Comparison of ENCODE assay signal across 30 cellular contexts in the genomic region with DNA sequence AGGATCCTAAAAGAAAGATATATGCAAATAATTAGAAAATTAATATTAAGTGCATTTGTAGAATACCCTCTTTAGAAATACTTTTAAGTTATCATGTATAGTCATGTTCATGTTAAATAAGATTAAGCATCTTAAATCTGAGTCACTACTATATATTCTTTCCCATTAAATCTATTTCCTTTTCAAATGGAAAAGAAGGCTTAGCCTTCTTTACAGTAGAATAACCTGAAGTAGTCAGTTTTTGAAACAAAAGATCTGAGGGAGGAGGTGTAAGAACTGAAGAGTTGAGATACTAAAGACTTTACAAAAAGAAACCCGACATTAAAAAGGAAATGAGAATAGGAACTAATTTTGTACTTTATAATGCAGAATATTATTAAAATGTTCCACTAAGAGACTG. TPM values are rescaled to one million over a fixed set of nuclear protein-coding genes. Genes with fewer than 3 reads are reported as not detected.
"Had no signal": no experiment of that assay in that cellular context is flagged by ENCODE, and none has a peak within 500 bp of the region (broad histone marks: within the 10 kb centered on the region; RNA-seq: fewer than 3 reads in every experiment).

No MANE protein-coding gene starts in this region.

- H3K27me3 Mint-ChIP-seq: dendritic cell treated with granulocyte-macrophage colony-stimulating factor and Interleukin-4, amounts not matched to agents 40 ng/mL and 50 ng/mL, for 4 days; effector memory CD8-positive, alpha-beta T cell had no signal

- H3K27ac Mint-ChIP-seq: dendritic cell treated with granulocyte-macrophage colony-stimulating factor and Interleukin-4, amounts not matched to agents 40 ng/mL and 50 ng/mL, for 4 days; effector memory CD8-positive, alpha-beta T cell; endodermal cell had no signal

- H3K27ac ChIP-seq: colonic mucosa, coronary artery, dorsolateral prefrontal cortex, epithelial cell of prostate, esophagus muscularis mucosa, foreskin keratinocyte, gastrocnemius medialis, gastroesophageal sphincter, heart left ventricle, heart right ventricle, hepatocyte had no signal

- H3K4me1 Mint-ChIP-seq: endodermal cell had no signal

- H3K79me2 ChIP-seq: hepatocyte had no signal

- H3K4me3 Mint-ChIP-seq: dendritic cell treated with granulocyte-macrophage colony-stimulating factor and Interleukin-4, amounts not matched to agents 40 ng/mL and 50 ng/mL, for 4 days; effector memory CD8-positive, alpha-beta T cell; endodermal cell had no signal

- H3K9me3 ChIP-seq: colonic mucosa had no signal

- H2AFZ ChIP-seq: hepatocyte had no signal

- H3K27me3 ChIP-seq: colonic mucosa, dorsolateral prefrontal cortex, esophagus muscularis mucosa, esophagus squamous epithelium, foreskin keratinocyte, gastrocnemius medialis, gastroesophageal sphincter, heart left ventricle, heart right ventricle, hepatocyte had no signal

- H3K36me3 ChIP-seq: gastrocnemius medialis had no signal

- H3K4me1 ChIP-seq: colonic mucosa, esophagus muscularis mucosa, foreskin keratinocyte, gastrocnemius medialis, gastroesophageal sphincter, heart left ventricle, heart right ventricle had no signal

- DNase-seq: colonic mucosa; cortex of kidney; dermis blood vessel endothelial cell; dorsolateral prefrontal cortex; effector CD4-positive, alpha-beta T cell; effector CD8-positive, alpha-beta T cell; effector memory CD4-positive, alpha-beta T cell; effector memory CD8-positive, alpha-beta T cell; endodermal cell; erythroblast; esophagus squamous epithelium; foreskin fibroblast; foreskin keratinocyte; foreskin melanocyte; gastrocnemius medialis; glutamatergic neuron; head of caudate nucleus; heart left ventricle; heart right ventricle; hippocampal formation had no signal

- H3K4me2 ChIP-seq: hepatocyte had no signal

- ATAC-seq: effector memory CD8-positive, alpha-beta T cell; foreskin keratinocyte; gastrocnemius medialis; gastroesophageal sphincter; heart left ventricle; heart right ventricle had no signal

- H3K4me3 ChIP-seq: colonic mucosa, coronary artery, dorsolateral prefrontal cortex, esophagus muscularis mucosa, esophagus squamous epithelium, gastrocnemius medialis, gastroesophageal sphincter, heart left ventricle, heart right ventricle, hepatocyte had no signal

RNA-seq across cellular contexts. Expression of a gene that starts 14.7 kb away (rescaled TPM):
- total RNA-seq: dermis blood vessel endothelial cell, endothelial cell of umbilical vein, epithelial cell of proximal tubule, esophagus squamous epithelium, fibroblast of villous mesenchyme, glomerular endothelial cell had no signal
